18 cellular contexts compared by ENCODE assay signal in the genomic region with DNA sequence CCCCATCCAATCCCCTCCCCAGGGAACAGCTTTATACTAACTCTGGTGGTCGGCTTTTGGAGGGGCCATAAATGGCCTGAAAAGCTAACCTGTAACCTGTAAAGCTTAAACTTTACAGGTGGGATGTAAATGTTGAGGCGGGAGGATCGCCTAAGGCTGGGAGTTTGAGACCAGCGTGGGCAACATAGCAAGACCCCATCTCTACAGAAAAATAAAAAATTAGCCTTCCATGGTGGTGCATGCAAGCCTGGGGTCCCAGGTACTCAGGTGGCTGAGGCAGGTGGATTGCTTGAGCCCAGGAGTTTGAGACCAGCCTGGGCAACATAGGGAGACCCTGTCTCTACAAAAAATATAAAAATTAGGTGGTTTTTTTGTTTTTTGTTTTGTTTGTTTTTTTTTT. TPM values are rescaled to one million over a fixed set of nuclear protein-coding genes. Genes with fewer than 3 reads are reported as not detected.
DNase-seq lines count a peak whose midpoint lies in the region; ATAC-seq and TF ChIP-seq lines count a peak whose summit lies in the region.
"Had no signal": no experiment of that assay in that cellular context is flagged by ENCODE, and none has a peak within 500 bp of the region (broad histone marks: within the 10 kb centered on the region; RNA-seq: fewer than 3 reads in every experiment).

No MANE protein-coding gene starts in this region.

- H3K9me2 ChIP-seq in Karpas-422 (replicated peaks; ENCODE audit: insufficient read depth, low read length): no peaks in the 10 kb centered on the region

- no peaks in the 10 kb centered on the region for H3K36me3 Mint-ChIP-seq in WTC11
- H3K36me3 Mint-ChIP-seq in activated naive CD8-positive, alpha-beta T cell treated with anti-CD3 and anti-CD28 coated beads, Interleukin-2, amount 50 U/mL, for 24 hours (ENCODE audit: low read depth): no peaks in the 10 kb centered on the region
- H3K36me3 Mint-ChIP-seq: IgD-negative memory B cell had no signal

- no peaks in the 10 kb centered on the region for H3K9me3 Mint-ChIP-seq in WTC11
- no peaks in the 10 kb centered on the region for H3K9me3 Mint-ChIP-seq in activated naive CD8-positive, alpha-beta T cell treated with anti-CD3 and anti-CD28 coated beads, Interleukin-2, amount 50 U/mL, for 24 hours
- H3K9me3 Mint-ChIP-seq: CD4-positive, alpha-beta T cell; H9; IgD-negative memory B cell had no signal

- no peak overlapping the region for H3K4me3 Mint-ChIP-seq in WTC11
- H3K4me3 Mint-ChIP-seq in activated naive CD8-positive, alpha-beta T cell treated with anti-CD3 and anti-CD28 coated beads, Interleukin-2, amount 50 U/mL, for 24 hours: no peak overlapping the region
- H3K4me3 Mint-ChIP-seq: CD4-positive, alpha-beta T cell; IgD-negative memory B cell had no signal

- H4K20me1 ChIP-seq in Karpas-422 (ENCODE audit: insufficient read depth, low read depth, low read length): no peaks in the 10 kb centered on the region

- DNase-seq in Karpas-422 (no peak), WTC11 (ENCODE audit: low spot score) (no peak), psoas muscle (no peak), H4 (ENCODE audit: low spot score) (no peak), NCI-H345 (lab: John Stamatoyannopoulos, UW) (no peak)
- no peak for DNase-seq in activated naive CD8-positive, alpha-beta T cell treated with anti-CD3 and anti-CD28 coated beads, Interleukin-2, amount 50 U/mL, for 24 hours
- DNase-seq: ACHN; BE2C; CD4-positive, alpha-beta T cell; DMS153; DMS79; GDM1; GM23248; H9 had no signal

- no peak overlapping the region for H3K27ac Mint-ChIP-seq in WTC11
- H3K27ac Mint-ChIP-seq in activated naive CD8-positive, alpha-beta T cell treated with anti-CD3 and anti-CD28 coated beads, Interleukin-2, amount 50 U/mL, for 24 hours: no peak overlapping the region
- H3K27ac Mint-ChIP-seq: CD4-positive, alpha-beta T cell; IgD-negative memory B cell had no signal

- no peak overlapping the region for H2AFZ ChIP-seq in Karpas-422 (ENCODE audit: low read length)
- H2AFZ ChIP-seq: GM23248 had no signal

- H3K9me3 ChIP-seq in Karpas-422 (ENCODE audit: low read length): no peaks in the 10 kb centered on the region
- no peaks in the 10 kb centered on the region for H3K9me3 ChIP-seq in psoas muscle
- H3K9me3 ChIP-seq: BE2C had no signal

- H3K4me3 ChIP-seq in Karpas-422 (ENCODE audit: low read length): no peak overlapping the region
- no peak overlapping the region for H3K4me3 ChIP-seq in psoas muscle
- H3K4me3 ChIP-seq: GM23248 had no signal

- no peaks in the 10 kb centered on the region for H3K27me3 Mint-ChIP-seq in WTC11 (ENCODE audit: low read depth)
- no peaks in the 10 kb centered on the region for H3K27me3 Mint-ChIP-seq in activated naive CD8-positive, alpha-beta T cell treated with anti-CD3 and anti-CD28 coated beads, Interleukin-2, amount 50 U/mL, for 24 hours
- H3K27me3 Mint-ChIP-seq: CD4-positive, alpha-beta T cell; IgD-negative memory B cell had no signal

- H3K36me3 ChIP-seq in Karpas-422 (ENCODE audit: insufficient read depth, low read length) (no peaks in the 10 kb centered on the region), psoas muscle (ENCODE audit: insufficient read depth in 1 of 2, low read depth in 1 of 2) (no peaks in the 10 kb centered on the region)
- H3K36me3 ChIP-seq: BE2C had no signal

- H3K9ac ChIP-seq in Karpas-422 (ENCODE audit: low read length): peak overlapping the region; percentile 33
- H3K9ac ChIP-seq: GM23248 had no signal

- no peak for ATAC-seq in WTC11
- no peak for ATAC-seq in psoas muscle
- ATAC-seq in activated naive CD8-positive, alpha-beta T cell treated with anti-CD3 and anti-CD28 coated beads, Interleukin-2, amount 50 U/mL, for 24 hours: no peak
- ATAC-seq: HepG2 had no signal

- no peak for TF ChIP-seq CTCF in WTC11 (IDR thresholded peaks at IDR 0.05)
- no peak for TF ChIP-seq CTCF in psoas muscle (IDR thresholded peaks at IDR 0.05)

- H3K27ac ChIP-seq in Karpas-422 (ENCODE audit: low read length) (peak overlapping the region; percentile 98), psoas muscle (peak overlapping the region; percentile 24)
- H3K27ac ChIP-seq: C4-2B, GM23248 had no signal

- intact Hi-C loops in psoas muscle (cut with DNase I): no loop called here

- CTCF ChIA-PET in WTC11 (lab: Charles Lee): interaction anchor here (1.0 to 3.3 kb wide), 5 partner anchors 9 to 252 kb away, joined by 3 to 62 read pairs (median 7); a partner anchor contains a TSS

- H3K79me2 ChIP-seq in Karpas-422 (ENCODE audit: low read length): peaks cover 75% of the 10 kb centered on the region

- POLR2A ChIA-PET in WTC11 (lab: Charles Lee): interaction anchor here (0.7 kb wide), 2 partner anchors 37 to 199 kb away, joined by 4 to 5 read pairs; no protein-coding TSS in a partner anchor

- H3K4me1 Mint-ChIP-seq in WTC11: peaks cover 65% of the 10 kb centered on the region
- peaks cover 3% of the 10 kb centered on the region for H3K4me1 Mint-ChIP-seq in activated naive CD8-positive, alpha-beta T cell treated with anti-CD3 and anti-CD28 coated beads, Interleukin-2, amount 50 U/mL, for 24 hours

- H3K4me1 ChIP-seq in Karpas-422 (ENCODE audit: low read length) (peaks cover 70% of the 10 kb centered on the region), psoas muscle (peaks cover 73% of the 10 kb centered on the region)
- H3K4me1 ChIP-seq: BE2C had no signal

- no peak overlapping the region for H3K4me2 ChIP-seq in Karpas-422 (ENCODE audit: low read depth, low read length, poor library complexity, severe bottlenecking)

- 95 to 98% (median 97%) methylated on average over 4 of the region's 4 CpGs for WGBS in psoas muscle, 3 donors

- no peaks in the 10 kb centered on the region for H3K27me3 ChIP-seq in Karpas-422 (ENCODE audit: low read length)
- H3K27me3 ChIP-seq in psoas muscle (ENCODE audit: insufficient read depth in 3 of 3, low read length in 2 of 3): no peaks in the 10 kb centered on the region
- H3K27me3 ChIP-seq: BE2C had no signal

TF ChIP-seq in WTC11, 78 proteins besides CTCF, POLR2A, EP300 and RAD21:
- no peak for TF ChIP-seq CREM (CRISPR knock-in tag; IDR thresholded peaks at IDR 0.05)
- TF ChIP-seq ZNF121 (CRISPR knock-in tag; IDR thresholded peaks at IDR 0.05): peak; percentile 82

RNA-seq across cellular contexts. Expression of a gene that starts 18.5 kb away (rescaled TPM):
- total RNA-seq in Karpas-422 (2014; rRNA removed; shearing (Covaris generic); ENCODE audit: low replicate concordance): 32.7 and 38.2 TPM in 2 replicates
- 125 to 126 TPM (median 126 TPM) in 3 replicates for total RNA-seq in WTC11 (2021)
- total RNA-seq in psoas muscle: 100 to 1,000 TPM in 2 of 4 donors, 10 to 100 TPM in 2; 59.1 to 105 (median 88.6) TPM
- 100 to 1,000 TPM in 1 of 3 donors, 10 to 100 TPM in 2; 61.1 to 110 (median 94.7) TPM for polyA plus RNA-seq in psoas muscle
- total RNA-seq in H4 (2014; rRNA removed; shearing (Covaris generic)): 21.0 and 21.2 TPM in 2 replicates

RNA-seq across cellular contexts. Expression of a gene that starts 38.6 kb away (rescaled TPM):
- total RNA-seq in Karpas-422 (2014; rRNA removed; shearing (Covaris generic); ENCODE audit: low replicate concordance): 26.8 and 45.6 TPM in 2 replicates
- total RNA-seq in WTC11 (2021) (63.3 to 65.5 TPM (median 64.4 TPM) in 3 replicates), psoas muscle (10 to 100 TPM; 12.1 to 18.0 (median 16.7) TPM)
- 10 to 100 TPM; 13.7 to 18.5 (median 18.1) TPM for polyA plus RNA-seq in psoas muscle
- 31.7 and 42.5 TPM in 2 replicates for total RNA-seq in H4 (2014; rRNA removed; shearing (Covaris generic))

RNA-seq across cellular contexts. Expression of a gene that starts 38.7 kb away (rescaled TPM):
- 16.5 and 28.1 TPM in 2 replicates for total RNA-seq in Karpas-422 (2014; rRNA removed; shearing (Covaris generic); ENCODE audit: low replicate concordance)
- total RNA-seq in WTC11 (2021) (30.0 to 33.8 TPM (median 32.0 TPM) in 3 replicates), psoas muscle (10 to 100 TPM; 12.9 to 24.2 (median 17.0) TPM)
- polyA plus RNA-seq in psoas muscle: 10 to 100 TPM; 17.1 to 29.0 (median 20.2) TPM
- 11.2 and 23.5 TPM in 2 replicates for total RNA-seq in H4 (2014; rRNA removed; shearing (Covaris generic))

RNA-seq across cellular contexts. Expression of a gene that starts 41.7 kb away (rescaled TPM):
- 6.1 and 12.9 TPM in 2 replicates for total RNA-seq in Karpas-422 (2014; rRNA removed; shearing (Covaris generic); ENCODE audit: low replicate concordance)
- 0.23 TPM in 1 of 3 replicates, not detected in the others for total RNA-seq in WTC11 (2021)
- total RNA-seq in psoas muscle: 1 to 10 TPM in 3 of 4 donors, under 1 TPM in 1; 0.30 to 1.8 (median 1.4) TPM
- polyA plus RNA-seq in psoas muscle: 1 to 10 TPM; 1.0 to 2.9 (median 1.3) TPM
- total RNA-seq in H4 (2014; rRNA removed; shearing (Covaris generic)): not detected in 2 replicates
- total RNA-seq: Daoy, H9, HepG2 had no signal

RNA-seq across cellular contexts. Expression of a gene that starts 53.9 kb away (rescaled TPM):
- total RNA-seq in Karpas-422 (2014; rRNA removed; shearing (Covaris generic); ENCODE audit: low replicate concordance): 10.2 and 24.4 TPM in 2 replicates
- total RNA-seq in WTC11 (2021) (28.5 to 40.9 TPM (median 40.6 TPM) in 3 replicates), psoas muscle (10 to 100 TPM; 30.1 to 37.5 (median 34.2) TPM)
- 10 to 100 TPM; 54.4 to 79.3 (median 57.6) TPM for polyA plus RNA-seq in psoas muscle
- 66.2 and 100 TPM in 2 replicates for total RNA-seq in H4 (2014; rRNA removed; shearing (Covaris generic))
